11 cellular contexts compared by ENCODE assay signal in genomic region chr2:131498321-131498973, GRCh38. TPM values are rescaled to one million over a fixed set of nuclear protein-coding genes. Genes with fewer than 3 reads are reported as not detected.
DNase-seq lines count a peak whose midpoint lies in the region; ATAC-seq, FAIRE-seq and TF ChIP-seq lines count a peak whose summit lies in the region.
"Not testable (repeated sequence)": the region's sequence is repeated elsewhere in the genome, so short reads cannot be mapped to it uniquely, and the experiment has no call there.
"Had no signal": no experiment of that assay in that cellular context is flagged by ENCODE, and none has a peak within 500 bp of the region (broad histone marks: within the 10 kb centered on the region; RNA-seq: fewer than 3 reads in every experiment).

No MANE protein-coding gene starts in this region.

- not testable (repeated sequence) for H3K27me3 Mint-ChIP-seq in activated T-helper 1 cell treated with anti-CD3 and anti-CD28 coated beads, Interleukin-12 subunit alpha, Interleukin-12 subunit beta, Interleukin-2, Interleukin-4 antibody, amounts not matched to agents 30 ng/mL and 10 ng/mL and 1 ng/mL, durations not matched to agents 14 hours and 24 hours and 36 hours (ENCODE audit: insufficient read depth)

- H3K27ac Mint-ChIP-seq in activated T-helper 1 cell treated with anti-CD3 and anti-CD28 coated beads, Interleukin-12 subunit alpha, Interleukin-12 subunit beta, Interleukin-2, Interleukin-4 antibody, amounts not matched to agents 30 ng/mL and 10 ng/mL and 1 ng/mL, durations not matched to agents 14 hours and 24 hours and 36 hours, result peak overlapping the region; percentile 78

- H3K4me3 Mint-ChIP-seq in activated T-helper 1 cell treated with anti-CD3 and anti-CD28 coated beads, Interleukin-12 subunit alpha, Interleukin-12 subunit beta, Interleukin-2, Interleukin-4 antibody, amounts not matched to agents 30 ng/mL and 10 ng/mL and 1 ng/mL, durations not matched to agents 14 hours and 24 hours and 36 hours, result not testable (repeated sequence)

- intact Hi-C loops in activated T-helper 1 cell treated with anti-CD3 and anti-CD28 coated beads, Interleukin-12 subunit alpha, Interleukin-12 subunit beta, Interleukin-2, Interleukin-4 antibody, amounts not matched to agents 30 ng/mL and 10 ng/mL and 1 ng/mL, durations not matched to agents 14 hours and 24 hours and 36 hours (cut with micrococcal nuclease), result not testable (repeated sequence)

- FAIRE-seq in GM12891 (lab: Jason Lieb, UNC), result peak; percentile 52

- H3K4me1 Mint-ChIP-seq in activated T-helper 1 cell treated with anti-CD3 and anti-CD28 coated beads, Interleukin-12 subunit alpha, Interleukin-12 subunit beta, Interleukin-2, Interleukin-4 antibody, amounts not matched to agents 30 ng/mL and 10 ng/mL and 1 ng/mL, durations not matched to agents 14 hours and 24 hours and 36 hours (ENCODE audit: low read depth), result peaks cover 31% of the 10 kb centered on the region

- TF ChIP-seq CTCF in foreskin fibroblast (IDR thresholded peaks at IDR 0.05; ENCODE audit: low read depth, low read length), result not testable (repeated sequence)

- TF ChIP-seq POLR2A in GM12891 (IDR thresholded peaks at IDR 0.05; ENCODE audit: low read depth, low read length), result not testable (repeated sequence)

- not testable (repeated sequence) for H3K9me3 Mint-ChIP-seq in activated T-helper 1 cell treated with anti-CD3 and anti-CD28 coated beads, Interleukin-12 subunit alpha, Interleukin-12 subunit beta, Interleukin-2, Interleukin-4 antibody, amounts not matched to agents 30 ng/mL and 10 ng/mL and 1 ng/mL, durations not matched to agents 14 hours and 24 hours and 36 hours

- ATAC-seq in GM19397 (IDR thresholded peaks at IDR 0.05; ENCODE audit: unreplicated experiment) (peak; percentile 74), HG02610 (IDR thresholded peaks at IDR 0.05; ENCODE audit: unreplicated experiment) (peak; percentile 98), HG03139 (IDR thresholded peaks at IDR 0.05; ENCODE audit: unreplicated experiment) (peak; percentile 61)

- DNase-seq in GM12891 (ENCODE audit: insufficient read length, low spot score); activated T-helper 1 cell treated with anti-CD3 and anti-CD28 coated beads, Interleukin-12 subunit alpha, Interleukin-12 subunit beta, Interleukin-2, Interleukin-4 antibody, amounts not matched to agents 30 ng/mL and 10 ng/mL and 1 ng/mL, durations not matched to agents 14 hours and 24 hours and 36 hours (ENCODE audit: low spot score): not testable (repeated sequence)
- DNase-seq in MV-4-11 (lab: John Stamatoyannopoulos, UW) (peak; percentile 9), foreskin fibroblast (peak; percentile 49 to 75)
- DNase-seq in stimulated activated CD4-positive, alpha-beta T cell treated with anti-CD3 and anti-CD28 coated beads, Interleukin-15, amount 100 ng/mL, for 24 hours, result peak; percentile 41

- H3K36me3 Mint-ChIP-seq in activated T-helper 1 cell treated with anti-CD3 and anti-CD28 coated beads, Interleukin-12 subunit alpha, Interleukin-12 subunit beta, Interleukin-2, Interleukin-4 antibody, amounts not matched to agents 30 ng/mL and 10 ng/mL and 1 ng/mL, durations not matched to agents 14 hours and 24 hours and 36 hours (ENCODE audit: low read depth), result peaks cover 24% of the 10 kb centered on the region

- H3K4me3 ChIP-seq in foreskin fibroblast (ENCODE audit: low read depth in 1 of 2, low read length in 2 of 2), result not testable (repeated sequence)

RNA-seq across cellular contexts. Expression of gene MZT2A, which starts 6.2 kb away (rescaled TPM):
- 207 TPM for polyA plus RNA-seq in GM12891 (2012; ENCODE audit: low read depth, missing spikeins)
- 101 and 110 TPM in 2 replicates for total RNA-seq in activated T-helper 1 cell treated with anti-CD3 and anti-CD28 coated beads, Interleukin-12 subunit alpha, Interleukin-12 subunit beta, Interleukin-2, Interleukin-4 antibody, amounts not matched to agents 30 ng/mL and 10 ng/mL and 1 ng/mL, durations not matched to agents 14 hours and 24 hours and 36 hours

RNA-seq across cellular contexts. Expression of gene TUBA3D, which starts 22.5 kb away (rescaled TPM):
- polyA plus RNA-seq in GM12891 (2012; ENCODE audit: low read depth, missing spikeins), result 0.05 TPM
- total RNA-seq in activated T-helper 1 cell treated with anti-CD3 and anti-CD28 coated beads, Interleukin-12 subunit alpha, Interleukin-12 subunit beta, Interleukin-2, Interleukin-4 antibody, amounts not matched to agents 30 ng/mL and 10 ng/mL and 1 ng/mL, durations not matched to agents 14 hours and 24 hours and 36 hours, result not detected in 2 replicates
- total RNA-seq: gastroesophageal sphincter, kidney, myocyte had no signal

RNA-seq across cellular contexts. Expression of gene CCDC74A, which starts 29.2 kb away (rescaled TPM):
- polyA plus RNA-seq in GM12891 (2012; ENCODE audit: low read depth, missing spikeins), result 12.6 TPM
- 1.4 and 1.6 TPM in 2 replicates for total RNA-seq in activated T-helper 1 cell treated with anti-CD3 and anti-CD28 coated beads, Interleukin-12 subunit alpha, Interleukin-12 subunit beta, Interleukin-2, Interleukin-4 antibody, amounts not matched to agents 30 ng/mL and 10 ng/mL and 1 ng/mL, durations not matched to agents 14 hours and 24 hours and 36 hours
